In genomic region chr9:5628530-5629311, GRCh38 we compare ENCODE assay signal across 1 cellular context.
A peak's percentile ranks its signal among the peaks of the same experiment; 100 is the strongest.
TF ChIP-seq lines count a peak whose summit lies in the region.

A gene with protein sequence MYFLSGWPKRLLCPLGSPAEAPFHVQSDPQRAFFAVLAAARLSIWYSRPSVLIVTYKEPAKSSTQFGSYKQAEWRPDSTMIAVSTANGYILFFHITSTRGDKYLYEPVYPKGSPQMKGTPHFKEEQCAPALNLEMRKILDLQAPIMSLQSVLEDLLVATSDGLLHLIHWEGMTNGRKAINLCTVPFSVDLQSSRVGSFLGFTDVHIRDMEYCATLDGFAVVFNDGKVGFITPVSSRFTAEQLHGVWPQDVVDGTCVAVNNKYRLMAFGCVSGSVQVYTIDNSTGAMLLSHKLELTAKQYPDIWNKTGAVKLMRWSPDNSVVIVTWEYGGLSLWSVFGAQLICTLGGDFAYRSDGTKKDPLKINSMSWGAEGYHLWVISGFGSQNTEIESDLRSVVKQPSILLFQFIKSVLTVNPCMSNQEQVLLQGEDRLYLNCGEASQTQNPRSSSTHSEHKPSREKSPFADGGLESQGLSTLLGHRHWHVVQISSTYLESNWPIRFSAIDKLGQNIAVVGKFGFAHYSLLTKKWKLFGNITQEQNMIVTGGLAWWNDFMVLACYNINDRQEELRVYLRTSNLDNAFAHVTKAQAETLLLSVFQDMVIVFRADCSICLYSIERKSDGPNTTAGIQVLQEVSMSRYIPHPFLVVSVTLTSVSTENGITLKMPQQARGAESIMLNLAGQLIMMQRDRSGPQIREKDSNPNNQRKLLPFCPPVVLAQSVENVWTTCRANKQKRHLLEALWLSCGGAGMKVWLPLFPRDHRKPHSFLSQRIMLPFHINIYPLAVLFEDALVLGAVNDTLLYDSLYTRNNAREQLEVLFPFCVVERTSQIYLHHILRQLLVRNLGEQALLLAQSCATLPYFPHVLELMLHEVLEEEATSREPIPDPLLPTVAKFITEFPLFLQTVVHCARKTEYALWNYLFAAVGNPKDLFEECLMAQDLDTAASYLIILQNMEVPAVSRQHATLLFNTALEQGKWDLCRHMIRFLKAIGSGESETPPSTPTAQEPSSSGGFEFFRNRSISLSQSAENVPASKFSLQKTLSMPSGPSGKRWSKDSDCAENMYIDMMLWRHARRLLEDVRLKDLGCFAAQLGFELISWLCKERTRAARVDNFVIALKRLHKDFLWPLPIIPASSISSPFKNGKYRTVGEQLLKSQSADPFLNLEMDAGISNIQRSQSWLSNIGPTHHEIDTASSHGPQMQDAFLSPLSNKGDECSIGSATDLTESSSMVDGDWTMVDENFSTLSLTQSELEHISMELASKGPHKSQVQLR (N-terminal part only) (plus strand): TSS chr9:5629107. CDS start chr9:5629310, 203 bp downstream.

TF ChIP-seq in HepG2, 621 proteins besides CTCF, POLR2A, EP300 and RAD21 (continued from another document and continues in another):
- TF ChIP-seq, protein P1, sequence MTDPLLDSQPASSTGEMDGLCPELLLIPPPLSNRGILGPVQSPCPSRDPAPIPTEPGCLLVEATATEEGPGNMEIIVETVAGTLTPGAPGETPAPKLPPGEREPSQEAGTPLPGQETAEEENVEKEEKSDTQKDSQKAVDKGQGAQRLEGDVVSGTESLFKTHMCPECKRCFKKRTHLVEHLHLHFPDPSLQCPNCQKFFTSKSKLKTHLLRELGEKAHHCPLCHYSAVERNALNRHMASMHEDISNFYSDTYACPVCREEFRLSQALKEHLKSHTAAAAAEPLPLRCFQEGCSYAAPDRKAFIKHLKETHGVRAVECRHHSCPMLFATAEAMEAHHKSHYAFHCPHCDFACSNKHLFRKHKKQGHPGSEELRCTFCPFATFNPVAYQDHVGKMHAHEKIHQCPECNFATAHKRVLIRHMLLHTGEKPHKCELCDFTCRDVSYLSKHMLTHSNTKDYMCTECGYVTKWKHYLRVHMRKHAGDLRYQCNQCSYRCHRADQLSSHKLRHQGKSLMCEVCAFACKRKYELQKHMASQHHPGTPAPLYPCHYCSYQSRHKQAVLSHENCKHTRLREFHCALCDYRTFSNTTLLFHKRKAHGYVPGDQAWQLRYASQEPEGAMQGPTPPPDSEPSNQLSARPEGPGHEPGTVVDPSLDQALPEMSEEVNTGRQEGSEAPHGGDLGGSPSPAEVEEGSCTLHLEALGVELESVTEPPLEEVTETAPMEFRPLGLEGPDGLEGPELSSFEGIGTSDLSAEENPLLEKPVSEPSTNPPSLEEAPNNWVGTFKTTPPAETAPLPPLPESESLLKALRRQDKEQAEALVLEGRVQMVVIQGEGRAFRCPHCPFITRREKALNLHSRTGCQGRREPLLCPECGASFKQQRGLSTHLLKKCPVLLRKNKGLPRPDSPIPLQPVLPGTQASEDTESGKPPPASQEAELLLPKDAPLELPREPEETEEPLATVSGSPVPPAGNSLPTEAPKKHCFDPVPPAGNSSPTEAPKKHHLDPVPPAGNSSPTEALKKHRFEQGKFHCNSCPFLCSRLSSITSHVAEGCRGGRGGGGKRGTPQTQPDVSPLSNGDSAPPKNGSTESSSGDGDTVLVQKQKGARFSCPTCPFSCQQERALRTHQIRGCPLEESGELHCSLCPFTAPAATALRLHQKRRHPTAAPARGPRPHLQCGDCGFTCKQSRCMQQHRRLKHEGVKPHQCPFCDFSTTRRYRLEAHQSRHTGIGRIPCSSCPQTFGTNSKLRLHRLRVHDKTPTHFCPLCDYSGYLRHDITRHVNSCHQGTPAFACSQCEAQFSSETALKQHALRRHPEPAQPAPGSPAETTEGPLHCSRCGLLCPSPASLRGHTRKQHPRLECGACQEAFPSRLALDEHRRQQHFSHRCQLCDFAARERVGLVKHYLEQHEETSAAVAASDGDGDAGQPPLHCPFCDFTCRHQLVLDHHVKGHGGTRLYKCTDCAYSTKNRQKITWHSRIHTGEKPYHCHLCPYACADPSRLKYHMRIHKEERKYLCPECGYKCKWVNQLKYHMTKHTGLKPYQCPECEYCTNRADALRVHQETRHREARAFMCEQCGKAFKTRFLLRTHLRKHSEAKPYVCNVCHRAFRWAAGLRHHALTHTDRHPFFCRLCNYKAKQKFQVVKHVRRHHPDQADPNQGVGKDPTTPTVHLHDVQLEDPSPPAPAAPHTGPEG (CRISPR knock-in tag; IDR thresholded peaks at IDR 0.05): peak; percentile 77
- TF ChIP-seq ZNF281 (CRISPR knock-in tag; IDR thresholded peaks at IDR 0.05; ENCODE audit: borderline replicate concordance) (peak; percentile 83), ZNF644 (CRISPR knock-in tag; IDR thresholded peaks at IDR 0.05; ENCODE audit: low read depth) (no peak), ZNF121 (CRISPR knock-in tag; IDR thresholded peaks at IDR 0.05) (no peak), ZNF83 (CRISPR knock-in tag; IDR thresholded peaks at IDR 0.05; ENCODE audit: borderline replicate concordance) (peak; percentile 72; the same call in 1 of the 2 replicates), TARDBP (CRISPR knock-in tag; IDR thresholded peaks at IDR 0.05) (no peak), ZNF362 (CRISPR knock-in tag; IDR thresholded peaks at IDR 0.05; ENCODE audit: borderline replicate concordance) (no peak), ETV6 (CRISPR knock-in tag; conservative IDR thresholded peaks at IDR 0.05) (no peak), SOX6 (IDR thresholded peaks at IDR 0.05) (no peak), SOX6 (CRISPR knock-in tag; IDR thresholded peaks at IDR 0.05) (0 out of 2 replicates have a peak, but pooled peaks have one; percentile 37), WIZ (CRISPR knock-in tag; IDR thresholded peaks at IDR 0.05) (no peak), SAFB2 (CRISPR knock-in tag; IDR thresholded peaks at IDR 0.05; ENCODE audit: borderline replicate concordance, low read depth) (peak; percentile 76; the same call in 1 of the 2 replicates), FOXP4 (CRISPR knock-in tag; IDR thresholded peaks at IDR 0.05) (peak; percentile 36; the same call in 1 of the 2 replicates), SNRNP70 (IDR thresholded peaks at IDR 0.05; ENCODE audit: low read depth, low read length) (no peak), ZNF672 (CRISPR knock-in tag; IDR thresholded peaks at IDR 0.05) (no peak), HOXD1 (CRISPR knock-in tag; IDR thresholded peaks at IDR 0.05) (0 out of 2 replicates have a peak, but pooled peaks have one; percentile 55), TEAD3 (CRISPR knock-in tag; optimal IDR thresholded peaks at IDR 0.05; ENCODE audit: borderline replicate concordance) (peak; percentile 12), ZNF724P (CRISPR knock-in tag; IDR thresholded peaks at IDR 0.05; ENCODE audit: borderline replicate concordance) (no peak), RFX3 (CRISPR knock-in tag; IDR thresholded peaks at IDR 0.05) (no peak), ZNF430 (CRISPR knock-in tag; IDR thresholded peaks at IDR 0.05) (no peak), ZNF607 (CRISPR knock-in tag; IDR thresholded peaks at IDR 0.05; ENCODE audit: borderline replicate concordance) (peak; percentile 32; the same call in 1 of the 2 replicates), ZNF674 (CRISPR knock-in tag; IDR thresholded peaks at IDR 0.05; ENCODE audit: low read depth) (0 out of 2 replicates have a peak, but pooled peaks have one; percentile 62), ZMAT3 (CRISPR knock-in tag; conservative IDR thresholded peaks at IDR 0.05) (no peak), HOXA3 (CRISPR knock-in tag; IDR thresholded peaks at IDR 0.05) (peak; percentile 41; the same call in 1 of the 2 replicates), CHCHD3 (CRISPR knock-in tag; IDR thresholded peaks at IDR 0.05) (no peak), EED (CRISPR knock-in tag; IDR thresholded peaks at IDR 0.05) (0 out of 2 replicates have a peak, but pooled peaks have one; percentile 64), KDM5A (IDR thresholded peaks at IDR 0.05; ENCODE audit: borderline replicate concordance, low read length) (no peak; the same call in 1 of the 2 replicates), SOX13 (IDR thresholded peaks at IDR 0.05) (no peak), SOX13 (CRISPR knock-in tag; conservative IDR thresholded peaks at IDR 0.05 in 1 of 2, IDR thresholded peaks at IDR 0.05 in 1 of 2) (no peak), HNF4A (CRISPR knock-in tag; IDR thresholded peaks at IDR 0.05) (no peak), TAF1 (CRISPR knock-in tag; IDR thresholded peaks at IDR 0.05) (peak; percentile 80), ZNF382 (CRISPR knock-in tag; IDR thresholded peaks at IDR 0.05; ENCODE audit: borderline replicate concordance) (no peak), ZNF367 (CRISPR knock-in tag; IDR thresholded peaks at IDR 0.05; ENCODE audit: borderline replicate concordance) (0 out of 2 replicates have a peak, but pooled peaks have one; percentile 25), GATAD1 (CRISPR knock-in tag; IDR thresholded peaks at IDR 0.05) (peak; percentile 41; the same call in 1 of the 2 replicates), ZNF567 (CRISPR knock-in tag; IDR thresholded peaks at IDR 0.05; ENCODE audit: borderline replicate concordance) (no peak), ZNF337 (CRISPR knock-in tag; IDR thresholded peaks at IDR 0.05; ENCODE audit: borderline replicate concordance, low read depth) (no peak), HDAC1 (CRISPR knock-in tag; IDR thresholded peaks at IDR 0.05) (peak; percentile 58; the same call in 1 of the 2 replicates)
- TF ChIP-seq, protein P2, sequence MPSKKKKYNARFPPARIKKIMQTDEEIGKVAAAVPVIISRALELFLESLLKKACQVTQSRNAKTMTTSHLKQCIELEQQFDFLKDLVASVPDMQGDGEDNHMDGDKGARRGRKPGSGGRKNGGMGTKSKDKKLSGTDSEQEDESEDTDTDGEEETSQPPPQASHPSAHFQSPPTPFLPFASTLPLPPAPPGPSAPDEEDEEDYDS (CRISPR knock-in tag; IDR thresholded peaks at IDR 0.05): peak; percentile 72
- TF ChIP-seq, protein P3, sequence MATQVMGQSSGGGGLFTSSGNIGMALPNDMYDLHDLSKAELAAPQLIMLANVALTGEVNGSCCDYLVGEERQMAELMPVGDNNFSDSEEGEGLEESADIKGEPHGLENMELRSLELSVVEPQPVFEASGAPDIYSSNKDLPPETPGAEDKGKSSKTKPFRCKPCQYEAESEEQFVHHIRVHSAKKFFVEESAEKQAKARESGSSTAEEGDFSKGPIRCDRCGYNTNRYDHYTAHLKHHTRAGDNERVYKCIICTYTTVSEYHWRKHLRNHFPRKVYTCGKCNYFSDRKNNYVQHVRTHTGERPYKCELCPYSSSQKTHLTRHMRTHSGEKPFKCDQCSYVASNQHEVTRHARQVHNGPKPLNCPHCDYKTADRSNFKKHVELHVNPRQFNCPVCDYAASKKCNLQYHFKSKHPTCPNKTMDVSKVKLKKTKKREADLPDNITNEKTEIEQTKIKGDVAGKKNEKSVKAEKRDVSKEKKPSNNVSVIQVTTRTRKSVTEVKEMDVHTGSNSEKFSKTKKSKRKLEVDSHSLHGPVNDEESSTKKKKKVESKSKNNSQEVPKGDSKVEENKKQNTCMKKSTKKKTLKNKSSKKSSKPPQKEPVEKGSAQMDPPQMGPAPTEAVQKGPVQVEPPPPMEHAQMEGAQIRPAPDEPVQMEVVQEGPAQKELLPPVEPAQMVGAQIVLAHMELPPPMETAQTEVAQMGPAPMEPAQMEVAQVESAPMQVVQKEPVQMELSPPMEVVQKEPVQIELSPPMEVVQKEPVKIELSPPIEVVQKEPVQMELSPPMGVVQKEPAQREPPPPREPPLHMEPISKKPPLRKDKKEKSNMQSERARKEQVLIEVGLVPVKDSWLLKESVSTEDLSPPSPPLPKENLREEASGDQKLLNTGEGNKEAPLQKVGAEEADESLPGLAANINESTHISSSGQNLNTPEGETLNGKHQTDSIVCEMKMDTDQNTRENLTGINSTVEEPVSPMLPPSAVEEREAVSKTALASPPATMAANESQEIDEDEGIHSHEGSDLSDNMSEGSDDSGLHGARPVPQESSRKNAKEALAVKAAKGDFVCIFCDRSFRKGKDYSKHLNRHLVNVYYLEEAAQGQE (IDR thresholded peaks at IDR 0.05; ENCODE audit: borderline replicate concordance in 1 of 2, low read depth in 1 of 2, low read length in 2 of 2): no peak
